Comparison of ENCODE assay signal across 16 cellular contexts in the genomic region with DNA sequence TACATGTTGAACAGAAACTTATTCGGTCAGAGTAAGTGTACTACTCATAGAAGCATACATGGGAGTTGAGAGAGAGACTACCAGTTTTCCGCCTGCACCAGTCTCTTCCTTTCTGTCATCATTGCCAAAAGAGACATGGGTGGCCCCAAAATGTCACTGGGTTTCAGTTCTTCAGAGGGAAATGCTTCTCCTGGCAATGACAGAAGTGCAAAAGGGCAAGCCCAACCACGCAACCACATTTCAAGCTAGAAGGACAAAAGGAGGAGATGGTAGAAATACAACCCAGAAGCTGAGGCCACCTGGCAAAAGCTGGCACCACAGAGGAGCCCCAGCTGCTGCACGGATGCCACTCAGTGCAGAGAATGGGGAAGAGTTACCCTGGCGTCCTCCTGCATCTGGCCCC.
DNase-seq lines count a peak whose midpoint lies in the region; ATAC-seq, FAIRE-seq and TF ChIP-seq lines count a peak whose summit lies in the region.
"Had no signal": no experiment of that assay in that cellular context is flagged by ENCODE, and none has a peak within 500 bp of the region (broad histone marks: within the 10 kb centered on the region; RNA-seq: fewer than 3 reads in every experiment).

No MANE protein-coding gene starts in this region.

- no peak overlapping the region for H2BK120ac ChIP-seq in H1 (replicated peaks; ENCODE audit: low read depth, low read length)

- 85% methylated on average over 4 of the region's 5 CpGs; no CpG with 5 or more reads in 1 of the 2 experiments for WGBS in H1 (ENCODE audit: extremely low coverage in 1 of 2, insufficient coverage in 1 of 2, insufficient read length in 1 of 2, insufficient replicate concordance in 2 of 2, low coverage in 1 of 2, low lambda C conversion rate in 2 of 2, missing lambda C conversion rate in 1 of 2), 2 experiments

- H3K14ac ChIP-seq in H1 (ENCODE audit: insufficient read length) = no peak overlapping the region

- H3K79me2 ChIP-seq in H1 (ENCODE audit: control insufficient read depth in 1 of 2, insufficient read depth in 2 of 2, low read length in 2 of 2) = no peaks in the 10 kb centered on the region

- H4K91ac ChIP-seq in H1 (replicated peaks; ENCODE audit: insufficient read length, low read length) = peak overlapping the region; percentile 65

- no peak for TF ChIP-seq EP300 in H1 (IDR thresholded peaks at IDR 0.05; ENCODE audit: borderline replicate concordance in 1 of 2, low read depth in 2 of 2, low read length in 2 of 2)

- FAIRE-seq in H1 (lab: Jason Lieb, UNC) = no peak
- FAIRE-seq: RCC 7860 had no signal

- no peaks in the 10 kb centered on the region for H3K36me3 ChIP-seq in KOPT-K1 (ENCODE audit: insufficient read depth, low read length)
- 0 out of 8 replicates have a peak, but pooled peaks cover 0 to 2% (median 0%) of the 10 kb centered on the region in 4 experiments for H3K36me3 ChIP-seq in H1 (ENCODE audit: control insufficient read depth in 2 of 4, insufficient read depth in 4 of 4, low read length in 3 of 4)

- H3K27me3 Mint-ChIP-seq in activated CD4-positive, alpha-beta T cell treated with anti-CD3 and anti-CD28 coated beads for 36 hours = no peaks in the 10 kb centered on the region
- no peaks in the 10 kb centered on the region for H3K27me3 Mint-ChIP-seq in activated CD4-positive, alpha-beta T cell treated with anti-CD3 and anti-CD28 coated beads, Interleukin-2, amount 10 ng/mL, durations not matched to agents 7 days and 5 days
- H3K27me3 Mint-ChIP-seq in mesothelial cell of epicardium (ENCODE audit: low read depth) = no peaks in the 10 kb centered on the region

- H3K4me2 ChIP-seq in H1 (ENCODE audit: insufficient read depth in 1 of 2, low read depth in 2 of 2, low read length in 2 of 2) = no peak overlapping the region

- H2BK12ac ChIP-seq in H1 (ENCODE audit: low read depth, low read length) = 0 out of 2 replicates have a peak overlapping the region, but pooled peaks have one; percentile 60

- H2BK5ac ChIP-seq in H1 (ENCODE audit: low read depth, low read length) = no peak overlapping the region

- 0 out of 2 replicates have a peak overlapping the region, but pooled peaks have one; percentile 39 for H2AK5ac ChIP-seq in H1 (ENCODE audit: low read depth, low read length)

- no peak overlapping the region for H3K4ac ChIP-seq in H1 (replicated peaks; ENCODE audit: insufficient read length, low read depth, low read length)

- no peak overlapping the region for H4K5ac ChIP-seq in H1 (ENCODE audit: insufficient read length, low read depth, low read length)

- no peak overlapping the region for H3K23ac ChIP-seq in H1 (ENCODE audit: insufficient read length)

- H3K4me1 ChIP-seq in H1 (replicated peaks in 1 of 4; ENCODE audit: control insufficient read depth in 3 of 4, insufficient read depth in 4 of 4, low read length in 3 of 4) = peaks cover 0 to 19% (median 10%) of the 10 kb centered on the region in 4 experiments; a peak in 5 of 7 replicates

- H3K56ac ChIP-seq in H1 (replicated peaks; ENCODE audit: insufficient read length, low read depth, low read length) = no peak overlapping the region

- peak overlapping the region; percentile 95 for H3K27ac Mint-ChIP-seq in activated CD4-positive, alpha-beta T cell treated with anti-CD3 and anti-CD28 coated beads for 36 hours
- H3K27ac Mint-ChIP-seq in activated CD4-positive, alpha-beta T cell treated with anti-CD3 and anti-CD28 coated beads, Interleukin-2, amount 10 ng/mL, durations not matched to agents 7 days and 5 days = peak overlapping the region; percentile 76
- no peak overlapping the region for H3K27ac Mint-ChIP-seq in mesothelial cell of epicardium

- H4K8ac ChIP-seq in H1 (ENCODE audit: extremely low read depth, insufficient read depth, low read length) = no peak overlapping the region

- TF ChIP-seq CTCF in H1 (IDR thresholded peaks at IDR 0.05; ENCODE audit: control extremely low read depth in 1 of 3, insufficient read depth in 1 of 3, low read depth in 1 of 3, low read length in 3 of 3) (no peak), mesothelial cell of epicardium (IDR thresholded peaks at IDR 0.05; ENCODE audit: unreplicated experiment) (no peak)

- intact Hi-C loops in activated CD4-positive, alpha-beta T cell treated with anti-CD3 and anti-CD28 coated beads for 36 hours (cut with DNase I, micrococcal nuclease) = loop anchor here (2.0 to 10.0 kb wide), 2 partner anchors 47 to 443 kb away; no protein-coding TSS in a partner anchor

- TF ChIP-seq RAD21 in H1 (IDR thresholded peaks at IDR 0.05 in 1 of 2, conservative IDR thresholded peaks at IDR 0.05 in 1 of 2; ENCODE audit: low read depth in 2 of 2, low read length in 2 of 2) = no peak

- H3K4me3 Mint-ChIP-seq in activated CD4-positive, alpha-beta T cell treated with anti-CD3 and anti-CD28 coated beads for 36 hours = no peak overlapping the region
- peak overlapping the region; percentile 10 for H3K4me3 Mint-ChIP-seq in activated CD4-positive, alpha-beta T cell treated with anti-CD3 and anti-CD28 coated beads, Interleukin-2, amount 10 ng/mL, durations not matched to agents 7 days and 5 days
- no peak overlapping the region for H3K4me3 Mint-ChIP-seq in mesothelial cell of epicardium

- H3K36me3 Mint-ChIP-seq in activated CD4-positive, alpha-beta T cell treated with anti-CD3 and anti-CD28 coated beads for 36 hours (ENCODE audit: low read depth) = peaks cover 6% of the 10 kb centered on the region
- peaks cover 10% of the 10 kb centered on the region for H3K36me3 Mint-ChIP-seq in activated CD4-positive, alpha-beta T cell treated with anti-CD3 and anti-CD28 coated beads, Interleukin-2, amount 10 ng/mL, durations not matched to agents 7 days and 5 days (ENCODE audit: low read depth)
- H3K36me3 Mint-ChIP-seq in mesothelial cell of epicardium = peaks cover 2% of the 10 kb centered on the region

- no peaks in the 10 kb centered on the region; a peak in 1 of 7 replicates for H3K27me3 ChIP-seq in H1 (replicated peaks in 1 of 4; ENCODE audit: control insufficient read depth in 3 of 4, extremely low read depth in 1 of 4, insufficient read depth in 3 of 4, low read length in 3 of 4)

- no peak for TF ChIP-seq POLR2A in H1 (IDR thresholded peaks at IDR 0.05; ENCODE audit: control extremely low read depth in 1 of 2, low read depth in 2 of 2, low read length in 2 of 2)

- POLR2A ChIA-PET in activated CD4-positive, alpha-beta T cell treated with anti-CD3 and anti-CD28 coated beads for 36 hours (lab: Charles Lee) = interaction anchor here (0.6 kb wide), 1 partner anchor 600 kb away, joined by 3 read pairs; no protein-coding TSS in a partner anchor
- POLR2A ChIA-PET in activated CD4-positive, alpha-beta T cell treated with anti-CD3 and anti-CD28 coated beads, Interleukin-2, amount 10 ng/mL, durations not matched to agents 7 days and 5 days (lab: Charles Lee) = no interaction called here
- POLR2A ChIA-PET in H1 (lab: Charles Lee; ENCODE audit: partially characterized antibody) = no interaction called here

- no peak overlapping the region for H2BK15ac ChIP-seq in H1 (ENCODE audit: low read length)

- no peak overlapping the region for H3K9ac ChIP-seq in H1 (replicated peaks in 1 of 4; ENCODE audit: extremely low read depth in 1 of 4, low read depth in 3 of 4, low read length in 3 of 4)

- H2BK20ac ChIP-seq in H1 (ENCODE audit: low read length) = no peak overlapping the region

- peak; percentile 67 for DNase-seq in activated CD4-positive, alpha-beta T cell treated with anti-CD3 and anti-CD28 coated beads for 36 hours
- DNase-seq in activated CD4-positive, alpha-beta T cell treated with anti-CD3 and anti-CD28 coated beads for 1 hour = no peak
- DNase-seq in activated CD4-positive, alpha-beta T cell treated with anti-CD3 and anti-CD28 coated beads, Interleukin-2, amount 10 ng/mL, durations not matched to agents 7 days and 5 days = peak; percentile 36
- DNase-seq in H1 (ENCODE audit: low read depth in 1 of 2, low spot score in 2 of 2) (no peak), mesothelial cell of epicardium (ENCODE audit: low spot score in 2 of 2, unreplicated experiment in 2 of 2) (no peak), DMS79 treated with DMSO at 0.1 percent for 48 hours (lab: John Stamatoyannopoulos, UW) (no peak), cortex of kidney (lab: John Stamatoyannopoulos, UW) (no peak)
- DNase-seq: amygdala, Calu3, H7, NCI-H187, NCI-H510A treated with DMSO at 0.1 percent for 48 hours, nucleus accumbens had no signal

- peak overlapping the region; percentile 46 for H3K27ac ChIP-seq in KOPT-K1 (ENCODE audit: low read depth, low read length, poor library complexity, severe bottlenecking)
- H3K27ac ChIP-seq in H1 (ENCODE audit: low read depth, low read length) = no peak overlapping the region

- H3K9me3 Mint-ChIP-seq in activated CD4-positive, alpha-beta T cell treated with anti-CD3 and anti-CD28 coated beads for 36 hours (ENCODE audit: low read depth) = peaks cover 4% of the 10 kb centered on the region
- H3K9me3 Mint-ChIP-seq in activated CD4-positive, alpha-beta T cell treated with anti-CD3 and anti-CD28 coated beads, Interleukin-2, amount 10 ng/mL, durations not matched to agents 7 days and 5 days = peaks cover 5% of the 10 kb centered on the region
- H3K9me3 Mint-ChIP-seq in mesothelial cell of epicardium = peaks cover 20% of the 10 kb centered on the region

- no peak overlapping the region; the same call in 1 of the 2 replicates for H3K18ac ChIP-seq in H1 (ENCODE audit: extremely low read depth, low read length)

- CTCF ChIA-PET in activated CD4-positive, alpha-beta T cell treated with anti-CD3 and anti-CD28 coated beads for 36 hours (lab: Charles Lee) = interaction anchor here (0.6 to 0.9 kb wide), 2 partner anchors 11 to 151 kb away, joined by 3 to 4 read pairs; no protein-coding TSS in a partner anchor
- CTCF ChIA-PET in activated CD4-positive, alpha-beta T cell treated with anti-CD3 and anti-CD28 coated beads, Interleukin-2, amount 10 ng/mL, durations not matched to agents 7 days and 5 days (lab: Charles Lee) = interaction anchor here (1.6 kb wide), 1 partner anchor 25 kb away, joined by 3 read pairs; no protein-coding TSS in a partner anchor
- CTCF ChIA-PET in H1 (lab: Charles Lee; ENCODE audit: partially characterized antibody) = no interaction called here

- H4K20me1 ChIP-seq in H1 (replicated peaks in 1 of 2; ENCODE audit: control insufficient read depth in 1 of 2, insufficient read depth in 2 of 2, low read length in 2 of 2) = no peaks in the 10 kb centered on the region

- H2AFZ ChIP-seq in H1 (ENCODE audit: low read length) = no peak overlapping the region

- no peaks in the 10 kb centered on the region for H3K23me2 ChIP-seq in H1 (ENCODE audit: low read depth, low read length)

- no peaks in the 10 kb centered on the region for H3K9me3 ChIP-seq in KOPT-K1 (ENCODE audit: insufficient read depth, low read length, poor library complexity, severe bottlenecking)
- peaks cover 4 to 8% of the 10 kb centered on the region in 2 experiments; a peak in 2 of 4 replicates for H3K9me3 ChIP-seq in H1 (ENCODE audit: insufficient read depth in 2 of 2, low read depth in 1 of 2, low read length in 1 of 2)

- H3K79me1 ChIP-seq in H1 (ENCODE audit: low read depth, low read length) = no peaks in the 10 kb centered on the region

- H3K4me3 ChIP-seq in H1 (ENCODE audit: extremely low read depth in 1 of 4, insufficient read depth in 2 of 4, low read depth in 3 of 4, low read length in 4 of 4) = no peak overlapping the region

- H3K4me1 Mint-ChIP-seq in activated CD4-positive, alpha-beta T cell treated with anti-CD3 and anti-CD28 coated beads for 36 hours = peaks cover 43% of the 10 kb centered on the region
- H3K4me1 Mint-ChIP-seq in activated CD4-positive, alpha-beta T cell treated with anti-CD3 and anti-CD28 coated beads, Interleukin-2, amount 10 ng/mL, durations not matched to agents 7 days and 5 days = peaks cover 38% of the 10 kb centered on the region
- peaks cover 8% of the 10 kb centered on the region for H3K4me1 Mint-ChIP-seq in mesothelial cell of epicardium

- peak; percentile 57 for ATAC-seq in activated CD4-positive, alpha-beta T cell treated with anti-CD3 and anti-CD28 coated beads for 36 hours
- ATAC-seq: sciatic nerve had no signal

Comparison
In these comparisons a context has a peak if more than half of its experiments do, and no peak if none do; other contexts are left out.
1. DNase-seq: peak in activated CD4-positive, alpha-beta T cell treated with anti-CD3 and anti-CD28 coated beads for 36 hours (single experiment) and activated CD4-positive, alpha-beta T cell treated with anti-CD3 and anti-CD28 coated beads, Interleukin-2, amount 10 ng/mL, durations not matched to agents 7 days and 5 days (single experiment); none in activated CD4-positive, alpha-beta T cell treated with anti-CD3 and anti-CD28 coated beads for 1 hour (single experiment), H1 (0 of 2), mesothelial cell of epicardium (0 of 2), DMS79 treated with DMSO at 0.1 percent for 48 hours (single experiment) and cortex of kidney (single experiment).